Comparison of ENCODE assay signal across 8 cellular contexts in genomic region chr2:162301151-162301804, GRCh38. TPM values are rescaled to one million over a fixed set of nuclear protein-coding genes. Genes with fewer than 3 reads are reported as not detected.
DNase-seq lines count a peak whose midpoint lies in the region; ATAC-seq and TF ChIP-seq lines count a peak whose summit lies in the region.

No MANE protein-coding gene starts in this region.

- 10% methylated on average over 6 of the region's 6 CpGs for WGBS in heart right ventricle, 2 donors

- no peaks in the 10 kb centered on the region for H3K36me3 Mint-ChIP-seq in activated naive CD4-positive, alpha-beta T cell treated with anti-CD3 and anti-CD28 coated beads, Interleukin-2, amount 50 U/mL, for 72 hours

- no peak overlapping the region for H3K27ac ChIP-seq in heart right ventricle

- ATAC-seq in GM21737 (IDR thresholded peaks at IDR 0.05; ENCODE audit: unreplicated experiment) (peak; percentile 73), heart right ventricle (peak in 6 of 8 donors; percentile 20 to 66 (median 57)), GM19324 (IDR thresholded peaks at IDR 0.05; ENCODE audit: low FRiP score, unreplicated experiment) (no peak)
- peak; percentile 59 to 67 for ATAC-seq in activated naive CD4-positive, alpha-beta T cell treated with anti-CD3 and anti-CD28 coated beads, Interleukin-2, amount 50 U/mL, for 72 hours

- H3K36me3 ChIP-seq in heart right ventricle, result peaks cover 0 to 64% (median 0%) of the 10 kb centered on the region in 9 donors

- DNase-seq in EH (ENCODE audit: low read depth), result peak; percentile 75
- DNase-seq in LNCaP clone FGC (ENCODE audit: low read depth), result no peak
- peak; percentile 59 for DNase-seq in SHP77 treated with DMSO at 0.1 percent for 48 hours (lab: John Stamatoyannopoulos, UW)
- peak in 1 of 2 donors; percentile 42 for DNase-seq in activated naive CD4-positive, alpha-beta T cell treated with anti-CD3 and anti-CD28 coated beads, Interleukin-2, amount 50 U/mL, for 72 hours (ENCODE audit: low spot score in 2 of 2)
- peak in 1 of 2 donors; percentile 21 for DNase-seq in heart right ventricle
- DNase-seq in skeletal muscle cell (ENCODE audit: low read depth), result peak; percentile 25

- TF ChIP-seq CTCF in LNCaP clone FGC (IDR thresholded peaks at IDR 0.05; ENCODE audit: control insufficient read depth, extremely low read depth, insufficient read depth) (peak; percentile 64), heart right ventricle (IDR thresholded peaks at IDR 0.05) (peak; percentile 80 to 91 (median 86))

- no peak overlapping the region for H3K27ac Mint-ChIP-seq in activated naive CD4-positive, alpha-beta T cell treated with anti-CD3 and anti-CD28 coated beads, Interleukin-2, amount 50 U/mL, for 72 hours

- peaks cover 0 to 7% (median 0%) of the 10 kb centered on the region in 9 donors for H3K4me1 ChIP-seq in heart right ventricle

- H3K9me3 Mint-ChIP-seq in activated naive CD4-positive, alpha-beta T cell treated with anti-CD3 and anti-CD28 coated beads, Interleukin-2, amount 50 U/mL, for 72 hours, result no peaks in the 10 kb centered on the region

- intact Hi-C loops in heart right ventricle (cut with DNase I), result loop anchor here in 7 of 10 donors (2.0 to 10.0 kb wide), 9 partner anchors 78 to 716 kb away; partner anchors contain the start of gene GCG (in 3 of the 7)

- no peaks in the 10 kb centered on the region for H3K9me3 ChIP-seq in heart right ventricle

- no peak overlapping the region for H3K4me3 ChIP-seq in LNCaP clone FGC (ENCODE audit: low read depth, low read length)
- no peak overlapping the region for H3K4me3 ChIP-seq in heart right ventricle
- H3K4me3 ChIP-seq in skeletal muscle cell (ENCODE audit: low read depth, low read length), result no peak overlapping the region

- H3K27me3 ChIP-seq in heart right ventricle, result no peaks in the 10 kb centered on the region

RNA-seq across cellular contexts. Expression of gene IFIH1, which starts 17.2 kb away (rescaled TPM):
- 10 to 100 TPM; 29.2 to 39.1 TPM for total RNA-seq in activated naive CD4-positive, alpha-beta T cell treated with anti-CD3 and anti-CD28 coated beads, Interleukin-2, amount 50 U/mL, for 72 hours
- 10 to 100 TPM in 2 of 10 donors, 1 to 10 TPM in 8; 4.0 to 22.1 (median 6.5) TPM for total RNA-seq in heart right ventricle
- polyA plus RNA-seq in heart right ventricle, result 1 to 10 TPM; 3.5 to 5.8 TPM

RNA-seq across cellular contexts. Expression of gene GCA, which starts 42.7 kb away (rescaled TPM):
- 10 to 100 TPM; 38.5 to 44.9 TPM for total RNA-seq in activated naive CD4-positive, alpha-beta T cell treated with anti-CD3 and anti-CD28 coated beads, Interleukin-2, amount 50 U/mL, for 72 hours
- 10 to 100 TPM in 1 of 10 donors, 1 to 10 TPM in 9; 3.1 to 19.4 (median 6.6) TPM for total RNA-seq in heart right ventricle
- polyA plus RNA-seq in heart right ventricle, result 1 to 10 TPM; 7.3 to 7.8 TPM

RNA-seq across cellular contexts. Expression of gene FAP, which starts 58.0 kb away (rescaled TPM):
- total RNA-seq in activated naive CD4-positive, alpha-beta T cell treated with anti-CD3 and anti-CD28 coated beads, Interleukin-2, amount 50 U/mL, for 72 hours, result under 1 TPM; 0.29 to 0.50 TPM
- 10 to 100 TPM in 1 of 10 donors, 1 to 10 TPM in 8, under 1 TPM in 1; 0.56 to 11.5 (median 2.2) TPM for total RNA-seq in heart right ventricle
- 1 to 10 TPM in 1 of 2 donors, under 1 TPM in 1; 0.77 to 2.7 TPM for polyA plus RNA-seq in heart right ventricle
